In the genomic region with DNA sequence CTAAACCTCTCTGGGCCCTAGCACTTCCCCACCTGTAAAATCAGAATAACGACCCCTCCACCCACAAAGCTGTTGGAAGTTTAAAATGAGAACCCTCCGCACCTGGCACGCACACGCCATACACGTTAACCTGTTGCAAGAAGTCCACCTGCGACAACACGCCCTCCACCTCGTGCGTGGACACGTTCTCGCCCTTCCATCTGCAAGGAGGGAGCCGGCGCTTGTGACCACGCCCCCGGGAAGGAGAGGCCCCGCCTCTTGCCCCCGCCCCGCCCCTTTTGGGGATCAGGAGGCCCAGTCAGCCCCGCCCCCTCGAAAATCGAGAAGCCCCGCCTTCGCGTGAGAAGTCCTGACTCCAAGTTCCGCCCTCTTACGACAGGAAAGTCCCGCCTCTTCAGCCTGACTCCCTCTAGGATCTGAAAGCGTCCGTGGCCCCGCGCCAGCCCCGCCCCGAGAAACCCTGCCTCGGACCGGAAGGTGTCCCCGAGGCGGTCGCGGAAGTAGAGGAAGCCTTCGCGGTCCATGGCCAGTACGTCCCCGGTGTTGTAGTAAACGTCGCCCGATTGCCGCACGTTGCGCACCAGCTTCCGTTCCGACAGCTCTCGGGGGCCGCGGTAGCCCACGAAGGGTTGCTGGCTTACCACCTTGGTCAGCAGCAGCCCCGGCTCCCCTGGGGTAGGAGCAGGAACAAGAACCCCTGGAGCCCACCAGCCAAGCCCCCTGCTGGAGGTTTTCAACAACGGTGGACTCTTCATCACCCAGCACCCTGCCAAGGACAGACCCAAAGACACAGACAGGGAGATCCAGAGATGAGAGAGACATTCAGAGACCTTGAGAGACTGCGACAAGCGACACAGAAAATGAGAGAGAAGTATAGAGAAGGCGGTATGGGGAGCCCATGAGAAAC, we compare ENCODE assay signal across 8 cellular contexts. TPM values are rescaled to one million over a fixed set of nuclear protein-coding genes. Genes with fewer than 3 reads are reported as not detected.
DNase-seq lines count a peak whose midpoint lies in the region; ATAC-seq and TF ChIP-seq lines count a peak whose summit lies in the region.

No MANE protein-coding gene starts in this region.

- peak overlapping the region; percentile 62 to 79 for H3K27ac ChIP-seq in testis

- peaks cover 4% of the 10 kb centered on the region for H3K36me3 Mint-ChIP-seq in HFFc6 (ENCODE audit: low read depth)
- H3K36me3 Mint-ChIP-seq in activated naive CD4-positive, alpha-beta T cell treated with anti-CD3 and anti-CD28 coated beads, Interleukin-2, amount 50 U/mL, for 72 hours, result peaks cover 5 to 13% of the 10 kb centered on the region in 2 donors

- no peaks in the 10 kb centered on the region for H3K36me3 ChIP-seq in testis (ENCODE audit: low read depth, missing control alignments)

- peak overlapping the region; percentile 89 for H3K4me3 Mint-ChIP-seq in HFFc6

- POLR2A ChIA-PET in GM10248 (lab: Yijun Ruan, JAX), result interaction anchor here (0.5 to 1.3 kb wide), 2 partner anchors 10 to 75 kb away, joined by 3 to 8 read pairs; no protein-coding TSS in a partner anchor

- TF ChIP-seq POLR2A in NB4 (IDR thresholded peaks at IDR 0.05; ENCODE audit: extremely low read depth, insufficient read length), result peak; percentile 51
- TF ChIP-seq POLR2A in testis (IDR thresholded peaks at IDR 0.05), result no peak

- peak overlapping the region; percentile 90 for H3K27ac Mint-ChIP-seq in HFFc6
- H3K27ac Mint-ChIP-seq in activated naive CD4-positive, alpha-beta T cell treated with anti-CD3 and anti-CD28 coated beads, Interleukin-2, amount 50 U/mL, for 72 hours, result peak overlapping the region; percentile 92

- peaks cover 16% of the 10 kb centered on the region for H3K4me1 ChIP-seq in testis

- H3K4me3 ChIP-seq in NB4 (ENCODE audit: low read depth, low read length) (peak overlapping the region; percentile 79), testis (peak overlapping the region; percentile 61 to 74)

- intact Hi-C loops in testis (cut with DNase I; ENCODE audit: low total_unique reads), result no loop called here

- H3K4me1 Mint-ChIP-seq in HFFc6 (ENCODE audit: low read depth), result peaks cover 15% of the 10 kb centered on the region

- DNase-seq in GM10248 (ENCODE audit: extremely low spot score) (peak; percentile 100), HFFc6 (peak; percentile 99), NB4 (ENCODE audit: low read depth) (peak; percentile 99), SK-N-DZ (ENCODE audit: low spot score) (peak; percentile 96), glomerular visceral epithelial cell (ENCODE audit: extremely low spot score) (peak; percentile 98), omental fat pad (ENCODE audit: low spot score) (peak; percentile 98), testis (peak; percentile 99)
- DNase-seq in activated naive CD4-positive, alpha-beta T cell treated with anti-CD3 and anti-CD28 coated beads, Interleukin-2, amount 50 U/mL, for 72 hours (ENCODE audit: low spot score in 2 of 2), result peak; percentile 97 to 99

- TF ChIP-seq CTCF in GM10248 (IDR thresholded peaks at IDR 0.05; ENCODE audit: control extremely low read depth, extremely low read depth, low read depth, missing control alignments) (no peak), HFFc6 (IDR thresholded peaks at IDR 0.05) (peak; percentile 73), NB4 (IDR thresholded peaks at IDR 0.05; ENCODE audit: low read depth, low read length) (peak; percentile 38), omental fat pad (IDR thresholded peaks at IDR 0.05) (no peak), testis (IDR thresholded peaks at IDR 0.05) (peak in 2 of 3 experiments; percentile 14 to 30)

- peak; percentile 99 for ATAC-seq in activated naive CD4-positive, alpha-beta T cell treated with anti-CD3 and anti-CD28 coated beads, Interleukin-2, amount 50 U/mL, for 72 hours
- peak; percentile 99 for ATAC-seq in omental fat pad (ENCODE audit: low FRiP score)

- H3K9me3 ChIP-seq in testis, result no peaks in the 10 kb centered on the region

- CTCF ChIA-PET in GM10248 (lab: Yijun Ruan, JAX), result interaction anchor here (1.2 to 5.3 kb wide), 4 partner anchors 12 to 82 kb away, joined by 3 to 39 read pairs (median 23); a partner anchor contains a TSS

- peaks cover 4% of the 10 kb centered on the region for H3K9me3 Mint-ChIP-seq in HFFc6
- H3K9me3 Mint-ChIP-seq in activated naive CD4-positive, alpha-beta T cell treated with anti-CD3 and anti-CD28 coated beads, Interleukin-2, amount 50 U/mL, for 72 hours, result peaks cover 14% of the 10 kb centered on the region in 2 donors

- no peaks in the 10 kb centered on the region for H3K27me3 ChIP-seq in testis

- 1 to 4% methylated on average over 30 to 58 of the region's 60 CpGs for WGBS in testis, 2 donors

- peaks cover 5% of the 10 kb centered on the region for H3K27me3 Mint-ChIP-seq in HFFc6 (ENCODE audit: insufficient read depth)

RNA-seq across cellular contexts. Expression of a gene that starts 12.5 kb away (rescaled TPM):
- 1 to 10 TPM; 2.0 to 5.7 (median 2.6) TPM for total RNA-seq in HFFc6 (2021; fragmentation: NEBNext Ultra II Directional; extraction: Animal tissue kit (Norgen Biotek cat#: 25700))
- 11.3 and 16.1 TPM in 2 replicates for polyA plus RNA-seq in SK-N-DZ (2014; cell fraction: cytosol; rRNA removed)
- 5.9 and 7.5 TPM in 2 replicates for polyA plus RNA-seq in SK-N-DZ (2014; cell fraction: nucleus; rRNA removed)
- total RNA-seq in activated naive CD4-positive, alpha-beta T cell treated with anti-CD3 and anti-CD28 coated beads, Interleukin-2, amount 50 U/mL, for 72 hours, result 10 to 100 TPM; 10.2 to 21.4 TPM
- total RNA-seq in omental fat pad, result 1 to 10 TPM; 4.5 to 8.5 (median 5.6) TPM
- total RNA-seq in testis, result 10 to 100 TPM; 29.1 to 37.8 TPM
- 63.6 TPM for polyA plus RNA-seq in testis (ENCODE audit: insufficient read depth, low read depth, low replicate concordance)

RNA-seq across cellular contexts. Expression of a gene that starts 20.3 kb away (rescaled TPM):
- 10 to 100 TPM; 15.0 to 17.4 (median 16.7) TPM for total RNA-seq in HFFc6 (2021; fragmentation: NEBNext Ultra II Directional; extraction: Animal tissue kit (Norgen Biotek cat#: 25700))
- 4.4 and 4.8 TPM in 2 replicates for polyA plus RNA-seq in SK-N-DZ (2014; cell fraction: cytosol; rRNA removed)
- polyA plus RNA-seq in SK-N-DZ (2014; cell fraction: nucleus; rRNA removed), result 4.1 and 4.5 TPM in 2 replicates
- total RNA-seq in activated naive CD4-positive, alpha-beta T cell treated with anti-CD3 and anti-CD28 coated beads, Interleukin-2, amount 50 U/mL, for 72 hours, result 10 to 100 TPM in 1 of 2 donors, 1 to 10 TPM in 1; 7.9 to 12.2 TPM
- total RNA-seq in omental fat pad (10 to 100 TPM in 1 of 4 donors, 1 to 10 TPM in 3; 4.6 to 10.2 (median 8.4) TPM), testis (10 to 100 TPM; 14.0 to 15.1 TPM)
- 6.9 TPM for polyA plus RNA-seq in testis (ENCODE audit: insufficient read depth, low read depth, low replicate concordance)

RNA-seq across cellular contexts. Expression of a gene that starts 23.1 kb away (rescaled TPM):
- total RNA-seq in HFFc6 (2021; fragmentation: NEBNext Ultra II Directional; extraction: Animal tissue kit (Norgen Biotek cat#: 25700)), result 1 to 10 TPM; 5.7 to 6.9 (median 6.2) TPM
- polyA plus RNA-seq in SK-N-DZ (2014; cell fraction: cytosol; rRNA removed), result 8.7 and 11.0 TPM in 2 replicates
- polyA plus RNA-seq in SK-N-DZ (2014; cell fraction: nucleus; rRNA removed), result 15.4 and 21.0 TPM in 2 replicates
- total RNA-seq in activated naive CD4-positive, alpha-beta T cell treated with anti-CD3 and anti-CD28 coated beads, Interleukin-2, amount 50 U/mL, for 72 hours, result 1 to 10 TPM; 4.8 to 5.0 TPM
- 10 to 100 TPM in 1 of 4 donors, 1 to 10 TPM in 3; 6.6 to 10.4 (median 8.0) TPM for total RNA-seq in omental fat pad
- total RNA-seq in testis, result 10 to 100 TPM; 33.6 to 38.7 TPM
- polyA plus RNA-seq in testis (ENCODE audit: insufficient read depth, low read depth, low replicate concordance), result 24.3 TPM

RNA-seq across cellular contexts. Expression of a gene that starts 32.4 kb away (rescaled TPM):
- total RNA-seq in HFFc6 (2021; fragmentation: NEBNext Ultra II Directional; extraction: Animal tissue kit (Norgen Biotek cat#: 25700)), result 1 to 10 TPM; 5.6 to 7.5 (median 6.8) TPM
- 6.2 and 8.7 TPM in 2 replicates for polyA plus RNA-seq in SK-N-DZ (2014; cell fraction: cytosol; rRNA removed)
- 6.7 and 8.0 TPM in 2 replicates for polyA plus RNA-seq in SK-N-DZ (2014; cell fraction: nucleus; rRNA removed)
- total RNA-seq in activated naive CD4-positive, alpha-beta T cell treated with anti-CD3 and anti-CD28 coated beads, Interleukin-2, amount 50 U/mL, for 72 hours, result 1 to 10 TPM; 6.4 to 7.7 TPM
- total RNA-seq in omental fat pad, result 10 to 100 TPM in 3 of 4 donors, 1 to 10 TPM in 1; 7.3 to 23.3 (median 15.8) TPM
- total RNA-seq in testis, result 10 to 100 TPM; 23.2 to 24.8 TPM
- polyA plus RNA-seq in testis (ENCODE audit: insufficient read depth, low read depth, low replicate concordance), result 7.8 TPM

RNA-seq across cellular contexts. Expression of a gene that starts 44.6 kb away (rescaled TPM):
- total RNA-seq in HFFc6 (2021; fragmentation: NEBNext Ultra II Directional; extraction: Animal tissue kit (Norgen Biotek cat#: 25700)), result 100 to 1,000 TPM; 376 to 529 (median 445) TPM
- polyA plus RNA-seq in SK-N-DZ (2014; cell fraction: cytosol; rRNA removed), result 375 and 400 TPM in 2 replicates
- 509 and 535 TPM in 2 replicates for polyA plus RNA-seq in SK-N-DZ (2014; cell fraction: nucleus; rRNA removed)
- total RNA-seq in activated naive CD4-positive, alpha-beta T cell treated with anti-CD3 and anti-CD28 coated beads, Interleukin-2, amount 50 U/mL, for 72 hours, result 100 to 1,000 TPM; 446 to 497 TPM
- total RNA-seq in omental fat pad, result 100 to 1,000 TPM; 151 to 238 (median 166) TPM
- 100 to 1,000 TPM; 415 to 521 TPM for total RNA-seq in testis
- 694 TPM for polyA plus RNA-seq in testis (ENCODE audit: insufficient read depth, low read depth, low replicate concordance)

Comparison
In these comparisons a context has a peak if more than half of its experiments do, and no peak if none do; other contexts are left out.
1. Peak in every context shown above with its lines: DNase-seq, ATAC-seq, H3K4me3 ChIP-seq and H3K27ac ChIP-seq.
2. CTCF ChIP-seq: peak in HFFc6 (single experiment), NB4 (single experiment) and testis (2 of 3); none in GM10248 (single experiment) and omental fat pad (0 of 3).